8 cellular contexts compared by ENCODE assay signal in genomic region chr19:1205114-1206062, GRCh38. TPM values are rescaled to one million over a fixed set of nuclear protein-coding genes. Genes with fewer than 3 reads are reported as not detected.
DNase-seq lines count a peak whose midpoint lies in the region; ATAC-seq lines count a peak whose summit lies in the region.

Gene STK11 (plus strand): TSS chr19:1205778. CDS start chr19:1206914, 1,136 bp downstream.

- peak within 1 kb of the TSS; percentile 97 for H3K27ac ChIP-seq in epithelial cell of prostate

- peak; percentile 68 for ATAC-seq in GM21528 (IDR thresholded peaks at IDR 0.05; ENCODE audit: low FRiP score, unreplicated experiment)

- DNase-seq in DMS 273 treated with DMSO at 0.1 percent for 48 hours (lab: John Stamatoyannopoulos, UW) = peak; percentile 90
- peak; percentile 97 for DNase-seq in OCI-M1 (lab: John Stamatoyannopoulos, UW)
- peak; percentile 100 for DNase-seq in activated T-cell treated with anti-CD3 and anti-CD28 coated beads for 48 hours (ENCODE audit: low read depth)
- peak; percentile 83 for DNase-seq in epithelial cell of prostate (ENCODE audit: low read depth, low spot score)
- peak; percentile 99 for DNase-seq in mucosa of gallbladder (ENCODE audit: low spot score)
- peak; percentile 99 for DNase-seq in stimulated activated CD8-positive, alpha-beta memory T cell treated with anti-CD3 and anti-CD28 coated beads, Interleukin-4, amount 100 ng/mL, for 24 hours (ENCODE audit: low read depth)

- no peaks in the 10 kb centered on the region for H3K36me3 Mint-ChIP-seq in IgD-negative memory B cell

- peak within 1 kb of the TSS; percentile 89 to 99 (median 98) for H3K4me3 Mint-ChIP-seq in IgD-negative memory B cell

- H3K27me3 Mint-ChIP-seq in IgD-negative memory B cell = no peaks in the 10 kb centered on the region

- peak within 1 kb of the TSS; percentile 94 to 96 (median 94) for H3K27ac Mint-ChIP-seq in IgD-negative memory B cell

- no peaks in the 10 kb centered on the region for H3K9me3 Mint-ChIP-seq in IgD-negative memory B cell

- peaks cover 3 to 12% (median 8%) of the 10 kb centered on the region in 3 donors for H3K4me1 Mint-ChIP-seq in IgD-negative memory B cell

RNA-seq across cellular contexts. Expression of gene STK11, which starts in this region (rescaled TPM):
- polyA plus RNA-seq in IgD-negative memory B cell = 14.9 TPM
- total RNA-seq in mucosa of gallbladder = 72.2 TPM

Comparison
In these comparisons a context has a peak if more than half of its experiments do, and no peak if none do; other contexts are left out.
1. Peak in every context shown above with its lines: DNase-seq, ATAC-seq and H3K27ac ChIP-seq.